Comparison of ENCODE assay signal across 21 cellular contexts in genomic region chr3:135215516-135215915, GRCh38.
DNase-seq lines count a peak whose midpoint lies in the region; ATAC-seq and TF ChIP-seq lines count a peak whose summit lies in the region.
"Had no signal": no experiment of that assay in that cellular context is flagged by ENCODE, and none has a peak within 500 bp of the region (broad histone marks: within the 10 kb centered on the region; RNA-seq: fewer than 3 reads in every experiment).

No MANE protein-coding gene starts in this region.

- TF ChIP-seq CTCF in fibroblast of mammary gland (conservative IDR thresholded peaks at IDR 0.05; ENCODE audit: control insufficient read depth, insufficient read depth, low read depth, low read length) = no peak
- no peak for TF ChIP-seq CTCF in GM13977 (IDR thresholded peaks at IDR 0.05; ENCODE audit: extremely low read depth, insufficient read depth, missing control alignments)

- H3K4me3 ChIP-seq in fibroblast of mammary gland (ENCODE audit: control insufficient read depth, low read depth, low read length) = no peak overlapping the region
- H3K4me3 ChIP-seq: BLaER1, PC-9, SJCRH30 had no signal

- DNase-seq in AG08395 (ENCODE audit: low spot score) (peak; percentile 65), GM04504 (ENCODE audit: low read depth) (peak; percentile 40), RPMI7951 (ENCODE audit: low read depth) (peak; percentile 63), fibroblast of mammary gland (ENCODE audit: low read depth) (peak; percentile 37), GM13977 (ENCODE audit: low spot score) (no peak), RKO (ENCODE audit: low spot score) (no peak)
- DNase-seq: Calu3; CD4-positive, alpha-beta memory T cell; DMS53; HCEC 1CT; KBM-7; NCI-H1048; NCI-H1436; NCI-H1930; NCI-H345; NCI-H524 treated with DMSO at 0.1 percent for 48 hours; PC-9 had no signal

- ATAC-seq in GM18502 (IDR thresholded peaks at IDR 0.05; ENCODE audit: poor library complexity, unreplicated experiment) (no peak), HG02970 (IDR thresholded peaks at IDR 0.05; ENCODE audit: low FRiP score, unreplicated experiment) (no peak)

- in situ Hi-C loops in GM13977 (cut with MboI; ENCODE audit: low pct_unique_long_range_greater_than_20kb, low sequenced_read_pairs, unreplicated experiment) = no loop called here

Comparison
In these comparisons a context has a peak if more than half of its experiments do, and no peak if none do; other contexts are left out.
1. DNase-seq: peak in AG08395 (single experiment), GM04504 (single experiment), RPMI7951 (single experiment) and fibroblast of mammary gland (single experiment); none in GM13977 (single experiment) and RKO (single experiment).